ENCODE assay signal across 1 cellular context in genomic region chr5:978693-979092, GRCh38.
A peak's percentile ranks its signal among the peaks of the same experiment; 100 is the strongest.
TF ChIP-seq lines count a peak whose summit lies in the region.

No MANE protein-coding gene starts in this region.

TF ChIP-seq in K562, 482 proteins besides CTCF, POLR2A, EP300 and RAD21 (continued from another document):
- TF ChIP-seq E2F6 (IDR thresholded peaks at IDR 0.05; ENCODE audit: borderline replicate concordance in 1 of 2, extremely low read depth in 1 of 2, insufficient read depth in 1 of 2, insufficient read length in 1 of 2, low read depth in 1 of 2, low read length in 1 of 2, poor library complexity in 1 of 2, severe bottlenecking in 1 of 2) (peak in 1 of 2 experiments; percentile 41), ELF1 (tag; IDR thresholded peaks at IDR 0.05) (no peak)
